Comparison of ENCODE assay signal across 24 cellular contexts in genomic region chr18:76307293-76307690, GRCh38.
"Had no signal": no experiment of that assay in that cellular context is flagged by ENCODE, and none has a peak within 500 bp of the region (broad histone marks: within the 10 kb centered on the region; RNA-seq: fewer than 3 reads in every experiment).

No MANE protein-coding gene starts in this region.

- H3K4me3 Mint-ChIP-seq: activated B cell treated with CpG ODN at 0.5 μM for 24 hours; activated CD4-positive, alpha-beta T cell treated with anti-CD3 and anti-CD28 coated beads, Interleukin-2, amount 10 ng/mL, durations not matched to agents 24 days and 14 days; activated CD8-positive, alpha-beta memory T cell treated with anti-CD3 and anti-CD28 coated beads, Interleukin-2, amount 10 ng/mL, durations not matched to agents 7 days and 5 days; activated naive CD4-positive, alpha-beta T cell treated with anti-CD3 and anti-CD28 coated beads, Interleukin-2, amount 50 U/mL, for 24 hours; activated T-cell treated with anti-CD3 and anti-CD28 coated beads, Interleukin-2, amount 50 U/mL, for 24 hours; activated T-helper 1 cell treated with anti-CD3 and anti-CD28 coated beads, Interleukin-12 subunit alpha, Interleukin-12 subunit beta, Interleukin-2, Interleukin-4 antibody, amounts not matched to agents 30 ng/mL and 10 ng/mL and 1 ng/mL, durations not matched to agents 14 hours and 24 hours and 36 hours; T-cell had no signal

- H3K9me3 Mint-ChIP-seq: activated B cell treated with CpG ODN at 0.5 μM for 24 hours; activated CD4-positive, alpha-beta T cell treated with anti-CD3 and anti-CD28 coated beads, Interleukin-2, amount 10 ng/mL, durations not matched to agents 24 days and 14 days; activated naive CD4-positive, alpha-beta T cell treated with anti-CD3 and anti-CD28 coated beads, Interleukin-2, amount 50 U/mL, for 24 hours; activated T-cell treated with anti-CD3 and anti-CD28 coated beads, Interleukin-2, amount 50 U/mL, for 24 hours; activated T-helper 1 cell treated with anti-CD3 and anti-CD28 coated beads, Interleukin-12 subunit alpha, Interleukin-12 subunit beta, Interleukin-2, Interleukin-4 antibody, amounts not matched to agents 30 ng/mL and 10 ng/mL and 1 ng/mL, durations not matched to agents 14 hours and 24 hours and 36 hours; T-cell had no signal

- H3K36me3 ChIP-seq: breast epithelium had no signal

- FAIRE-seq: TTC549 had no signal

- H3K9me3 ChIP-seq: breast epithelium had no signal

- H3K36me3 Mint-ChIP-seq: activated CD8-positive, alpha-beta memory T cell treated with anti-CD3 and anti-CD28 coated beads, Interleukin-2, amount 10 ng/mL, durations not matched to agents 7 days and 5 days; activated naive CD4-positive, alpha-beta T cell treated with anti-CD3 and anti-CD28 coated beads, Interleukin-2, amount 50 U/mL, for 24 hours; T-cell had no signal

- H3K27me3 Mint-ChIP-seq: activated B cell treated with CpG ODN at 0.5 μM for 24 hours; activated naive CD4-positive, alpha-beta T cell treated with anti-CD3 and anti-CD28 coated beads, Interleukin-2, amount 50 U/mL, for 24 hours; activated T-cell treated with anti-CD3 and anti-CD28 coated beads, Interleukin-2, amount 50 U/mL, for 24 hours had no signal

- H3K27me3 ChIP-seq: breast epithelium had no signal

- H3K4me1 ChIP-seq: breast epithelium had no signal

- H3K27ac ChIP-seq: breast epithelium, PC-9 had no signal

- H3K4me2 ChIP-seq: PC-9 had no signal

- H3K27ac Mint-ChIP-seq: activated B cell treated with CpG ODN at 0.5 μM for 24 hours; activated CD4-positive, alpha-beta T cell treated with anti-CD3 and anti-CD28 coated beads, Interleukin-2, amount 10 ng/mL, durations not matched to agents 24 days and 14 days; activated CD8-positive, alpha-beta memory T cell treated with anti-CD3 and anti-CD28 coated beads, Interleukin-2, amount 10 ng/mL, durations not matched to agents 7 days and 5 days; activated naive CD4-positive, alpha-beta T cell treated with anti-CD3 and anti-CD28 coated beads, Interleukin-2, amount 50 U/mL, for 24 hours; activated T-cell treated with anti-CD3 and anti-CD28 coated beads, Interleukin-2, amount 50 U/mL, for 24 hours; activated T-helper 1 cell treated with anti-CD3 and anti-CD28 coated beads, Interleukin-12 subunit alpha, Interleukin-12 subunit beta, Interleukin-2, Interleukin-4 antibody, amounts not matched to agents 30 ng/mL and 10 ng/mL and 1 ng/mL, durations not matched to agents 14 hours and 24 hours and 36 hours; T-cell had no signal

- ATAC-seq: activated CD8-positive, alpha-beta memory T cell treated with anti-CD3 and anti-CD28 coated beads, Interleukin-2, amount 10 ng/mL, durations not matched to agents 7 days and 5 days; T-cell had no signal

- H3K4me1 Mint-ChIP-seq: activated B cell treated with CpG ODN at 0.5 μM for 24 hours; activated CD4-positive, alpha-beta T cell treated with anti-CD3 and anti-CD28 coated beads, Interleukin-2, amount 10 ng/mL, durations not matched to agents 24 days and 14 days; activated CD8-positive, alpha-beta memory T cell treated with anti-CD3 and anti-CD28 coated beads, Interleukin-2, amount 10 ng/mL, durations not matched to agents 7 days and 5 days; T-cell had no signal

- DNase-seq: activated B cell treated with CpG ODN at 0.5 μM for 24 hours; activated CD4-positive, alpha-beta T cell treated with anti-CD3 and anti-CD28 coated beads for 1 hour; activated CD4-positive, alpha-beta T cell treated with anti-CD3 and anti-CD28 coated beads, Interleukin-2, amount 10 ng/mL, durations not matched to agents 24 days and 14 days; activated CD8-positive, alpha-beta memory T cell treated with anti-CD3 and anti-CD28 coated beads, Interleukin-2, amount 10 ng/mL, durations not matched to agents 7 days and 5 days; activated effector memory CD4-positive, alpha-beta T cell treated with Interleukin-2 at 50 U/mL for 16 hours; activated naive CD4-positive, alpha-beta T cell; activated T-cell treated with anti-CD3 and anti-CD28 coated beads, Interleukin-2, amount 50 U/mL, for 24 hours; aorta; caudate nucleus; cortex of kidney; NCI-H1092; NCI-H1417 treated with DMSO at 0.1 percent for 48 hours; NCI-H1694 treated with DMSO at 0.1 percent for 48 hours; NCI-H2029 treated with DMSO at 0.1 percent for 48 hours; NCI-H510A treated with DMSO at 0.1 percent for 48 hours; PC-9; SHP77 treated with DMSO at 0.1 percent for 48 hours; T-cell; T-helper 2 cell; T1000 had no signal

- H3K4me3 ChIP-seq: breast epithelium, PC-9 had no signal

- H2AFZ ChIP-seq: PC-9 had no signal
